11 cellular contexts compared by ENCODE assay signal in genomic region chr19:41999071-41999877, GRCh38. TPM values are rescaled to one million over a fixed set of nuclear protein-coding genes. Genes with fewer than 3 reads are reported as not detected.
DNase-seq lines count a peak whose midpoint lies in the region; ATAC-seq and TF ChIP-seq lines count a peak whose summit lies in the region.
"Had no signal": no experiment of that assay in that cellular context is flagged by ENCODE, and none has a peak within 500 bp of the region (broad histone marks: within the 10 kb centered on the region; RNA-seq: fewer than 3 reads in every experiment).

No MANE protein-coding gene starts in this region.

- H3K36me3 Mint-ChIP-seq in CD4-positive, alpha-beta T cell (ENCODE audit: low read depth), result no peaks in the 10 kb centered on the region
- peaks cover 0 to 9% (median 4%) of the 10 kb centered on the region in 3 donors for H3K36me3 Mint-ChIP-seq in immature natural killer cell

- BruUV-seq in A673 (replicated peaks; lab: Mats Ljungman, UMichigan) (no TSS peak), Panc1 (replicated peaks; lab: Mats Ljungman, UMichigan) (no TSS peak)

- POLR2A ChIA-PET in A673 (lab: Charles Lee; ENCODE audit: low non-redundant PET), result interaction anchor here (0.6 kb wide), 1 partner anchor 46 kb away, joined by 3 read pairs; no protein-coding TSS in a partner anchor
- POLR2A ChIA-PET in CD4-positive, alpha-beta T cell (lab: Charles Lee), result no interaction called here
- POLR2A ChIA-PET in Panc1 (lab: Charles Lee), result interaction anchor here (1.2 kb wide), 1 partner anchor 36 kb away, joined by 3 read pairs; no protein-coding TSS in a partner anchor

- peak overlapping the region; percentile 63 for H3K4me3 Mint-ChIP-seq in CD4-positive, alpha-beta T cell
- H3K4me3 Mint-ChIP-seq in immature natural killer cell, result peak overlapping the region in 2 of 5 donors; percentile 15 to 58

- TF ChIP-seq POLR2A in body of pancreas (IDR thresholded peaks at IDR 0.05), result no peak

- H3K27me3 Mint-ChIP-seq in CD4-positive, alpha-beta T cell, result peaks cover 82% of the 10 kb centered on the region
- H3K27me3 Mint-ChIP-seq in immature natural killer cell (ENCODE audit: low read depth in 3 of 3), result peaks cover 16 to 35% (median 26%) of the 10 kb centered on the region in 3 donors

- H3K27ac Mint-ChIP-seq in CD4-positive, alpha-beta T cell, result no peak overlapping the region
- no peak overlapping the region for H3K27ac Mint-ChIP-seq in immature natural killer cell

- no peaks in the 10 kb centered on the region for H3K9me3 Mint-ChIP-seq in CD4-positive, alpha-beta T cell
- H3K9me3 Mint-ChIP-seq in immature natural killer cell, result peaks cover 0 to 2% (median 0%) of the 10 kb centered on the region in 6 donors

- no peak overlapping the region for H3K27ac ChIP-seq in A673 (ENCODE audit: low read depth, low read length, poor library complexity, severe bottlenecking)
- no peak overlapping the region for H3K27ac ChIP-seq in CD4-positive, alpha-beta T cell (ENCODE audit: low read depth, low read length)
- H3K27ac ChIP-seq in Panc1 (ENCODE audit: low read length), result no peak overlapping the region
- no peak overlapping the region for H3K27ac ChIP-seq in body of pancreas

- peaks cover 9% of the 10 kb centered on the region for H3K4me1 ChIP-seq in A673 (ENCODE audit: insufficient read depth, low read length, poor library complexity, severe bottlenecking)
- H3K4me1 ChIP-seq in Panc1 (ENCODE audit: control insufficient read depth, insufficient read depth, low read length), result no peaks in the 10 kb centered on the region
- peaks cover 6% of the 10 kb centered on the region for H3K4me1 ChIP-seq in body of pancreas

- TF ChIP-seq CTCF in A673 (conservative IDR thresholded peaks at IDR 0.05; ENCODE audit: low read depth, low read length), result no peak
- no peak for TF ChIP-seq CTCF in CD4-positive, alpha-beta T cell (IDR thresholded peaks at IDR 0.05)
- TF ChIP-seq CTCF in Panc1 (IDR thresholded peaks at IDR 0.05), result no peak
- TF ChIP-seq CTCF in body of pancreas (IDR thresholded peaks at IDR 0.05), result no peak

- CTCF ChIA-PET in A673 (lab: Charles Lee), result interaction anchor here (0.6 kb wide), 2 partner anchors 83 to 98 kb away, joined by 3 to 5 read pairs; no protein-coding TSS in a partner anchor
- CTCF ChIA-PET in CD4-positive, alpha-beta T cell (lab: Charles Lee), result no interaction called here
- CTCF ChIA-PET in Panc1 (lab: Charles Lee), result interaction anchor here (0.6 kb wide), 1 partner anchor 71 kb away, joined by 3 read pairs; the partner anchor contains the start of gene ERFL

- intact Hi-C loops in A673 (cut with micrococcal nuclease; ENCODE audit: unreplicated experiment) (loop anchor here (2.0 kb wide), 1 partner anchor 36 kb away; no protein-coding TSS in a partner anchor), Panc1 (cut with micrococcal nuclease; ENCODE audit: unreplicated experiment) (no loop called here), head of caudate nucleus (cut with DNase I) (no loop called here), body of pancreas (cut with DNase I) (no loop called here)
- intact Hi-C loops in CD4-positive, alpha-beta T cell (cut with DNase I, micrococcal nuclease), result no loop called here

- H3K4me3 ChIP-seq in A673 (ENCODE audit: low read depth, low read length, poor library complexity, severe bottlenecking) (no peak overlapping the region), Panc1 (ENCODE audit: low read depth in 2 of 2, low read length in 2 of 2) (no peak overlapping the region), body of pancreas (no peak overlapping the region)

- H3K36me3 ChIP-seq in A673 (ENCODE audit: insufficient read depth, low read length, poor library complexity, severe bottlenecking), result no peaks in the 10 kb centered on the region
- no peaks in the 10 kb centered on the region for H3K36me3 ChIP-seq in Panc1 (ENCODE audit: control insufficient read depth, insufficient read depth, low read length)
- no peaks in the 10 kb centered on the region for H3K36me3 ChIP-seq in body of pancreas (replicated peaks in 1 of 2; ENCODE audit: insufficient read depth in 1 of 2, low read depth in 2 of 2)

- H3K27me3 ChIP-seq in A673 (replicated peaks; ENCODE audit: insufficient read depth, low read depth, low read length, poor library complexity) (peaks cover 27% of the 10 kb centered on the region), Panc1 (ENCODE audit: control insufficient read depth, insufficient read depth, low read length) (peaks cover 4% of the 10 kb centered on the region; the same call in 1 of the 2 replicates), body of pancreas (peaks cover 0 to 19% of the 10 kb centered on the region in 2 donors)
- peaks cover 73% of the 10 kb centered on the region for H3K27me3 ChIP-seq in CD4-positive, alpha-beta T cell (ENCODE audit: control insufficient read depth, insufficient read depth, low read length)

- no peak for ATAC-seq in CD4-positive, alpha-beta T cell (ENCODE audit: poor library complexity)
- ATAC-seq in Panc1, result peak; percentile 35
- no peak for ATAC-seq in body of pancreas
- no peak for ATAC-seq in HG03442 (IDR thresholded peaks at IDR 0.05; ENCODE audit: unreplicated experiment)
- ATAC-seq: left lobe of liver had no signal

- H3K9me3 ChIP-seq in A673 (ENCODE audit: low read depth, low read length, poor library complexity, severe bottlenecking) (no peaks in the 10 kb centered on the region), Panc1 (ENCODE audit: control insufficient read depth, insufficient read depth, low read depth, low read length) (no peaks in the 10 kb centered on the region), body of pancreas (no peaks in the 10 kb centered on the region)
- no peaks in the 10 kb centered on the region for H3K9me3 ChIP-seq in CD4-positive, alpha-beta T cell (ENCODE audit: control insufficient read depth, low read length)

- 6 to 14% methylated on average over 30 to 55 of the region's 55 CpGs for WGBS in body of pancreas, 2 donors

- in situ Hi-C loops in Panc1 (cut with HindIII; ENCODE audit: low pct_unique_long_range_greater_than_20kb, low sequenced_read_pairs), result no loop called here

- peaks cover 33% of the 10 kb centered on the region for H3K4me1 Mint-ChIP-seq in CD4-positive, alpha-beta T cell (ENCODE audit: low read depth)
- peaks cover 15 to 17% of the 10 kb centered on the region in 2 donors for H3K4me1 Mint-ChIP-seq in immature natural killer cell

- peak; percentile 29 for DNase-seq in A673 (ENCODE audit: low spot score)
- DNase-seq in CD4-positive, alpha-beta T cell, result peak in 2 of 10 experiments; percentile 6 to 13
- no peak for DNase-seq in Panc1 (ENCODE audit: low read depth, low spot score)
- DNase-seq in head of caudate nucleus, result peak in 28 of 42 donors; percentile 11 to 72 (median 50)
- DNase-seq in body of pancreas, result no peak
- DNase-seq in GM19240 (ENCODE audit: insufficient read length, low spot score), result no peak
- DNase-seq in immature natural killer cell, result no peak
- DNase-seq: KG1 had no signal

RNA-seq across cellular contexts. Expression of gene ATP1A3, which starts 5.2 kb away (rescaled TPM):
- 8.5 and 9.0 TPM in 2 replicates for total RNA-seq in A673 (2021)
- total RNA-seq in CD4-positive, alpha-beta T cell, result 1 to 10 TPM; 3.2 to 4.6 TPM
- 4.9 TPM for total RNA-seq in Panc1 (2021; ENCODE audit: unreplicated experiment)
- polyA plus RNA-seq in Panc1 (2012; ENCODE audit: insufficient read length), result 4.0 TPM
- under 1 TPM in 1 of 2 donors, not detected in 1; 0.26 TPM for total RNA-seq in body of pancreas
- polyA plus RNA-seq in immature natural killer cell, result 1 to 10 TPM in 2 of 3 donors, under 1 TPM in 1; 0.29 to 5.9 (median 1.8) TPM
- polyA plus RNA-seq: fibroblast of lung had no signal

RNA-seq across cellular contexts. Expression of gene RABAC1, which starts 40.2 kb away (rescaled TPM):
- total RNA-seq in A673 (2021) (114 and 124 TPM in 2 replicates), Panc1 (2021; ENCODE audit: unreplicated experiment) (69.1 TPM), body of pancreas (10 to 100 TPM; 87.3 to 88.5 TPM)
- 100 to 1,000 TPM in 1 of 2 experiments, 10 to 100 TPM in 1; 96.0 to 102 TPM for total RNA-seq in CD4-positive, alpha-beta T cell
- 192 TPM for polyA plus RNA-seq in Panc1 (2012; ENCODE audit: insufficient read length)
- polyA plus RNA-seq in immature natural killer cell, result 100 to 1,000 TPM; 263 to 375 (median 373) TPM

Comparison
In these comparisons a context has a peak if more than half of its experiments do, and no peak if none do; other contexts are left out.
1. DNase-seq: peak in A673 (single experiment) and head of caudate nucleus (28 of 42); none in Panc1 (single experiment), body of pancreas (0 of 4), GM19240 (single experiment) and immature natural killer cell (0 of 3).